19 cellular contexts compared by ENCODE assay signal in genomic region chr5:124139477-124139876, GRCh38.
"Had no signal": no experiment of that assay in that cellular context is flagged by ENCODE, and none has a peak within 500 bp of the region (broad histone marks: within the 10 kb centered on the region; RNA-seq: fewer than 3 reads in every experiment).

No MANE protein-coding gene starts in this region.

- H3K36me3 ChIP-seq: SJCRH30 had no signal

- H3K27me3 ChIP-seq: SJCRH30 had no signal

- H3K4me3 ChIP-seq: SJCRH30 had no signal

- H3K4me1 ChIP-seq: SJCRH30 had no signal

- DNase-seq: KBM-7, MV-4-11, NCI-H1048, NCI-H1105, NCI-H1417, NCI-H1436 treated with DMSO at 0.1 percent for 48 hours, NCI-H1694, NCI-H187 treated with DMSO at 0.1 percent for 48 hours, NCI-H2029 treated with DMSO at 0.1 percent for 48 hours, NCI-H2171 treated with DMSO at 0.1 percent for 48 hours, NCI-H345, NCI-H446 treated with DMSO at 0.1 percent for 48 hours, NCI-H510A treated with DMSO at 0.1 percent for 48 hours, NCI-H526 treated with DMSO at 0.1 percent for 48 hours, NCI-H774, RPMI8226, SHP77 treated with DMSO at 0.1 percent for 48 hours, SJCRH30 had no signal

- ATAC-seq: SK-N-SH treated with all-trans-retinoic acid at 6 μM for 48 hours had no signal

- H3K27ac ChIP-seq: SJCRH30 had no signal

- H3K9me3 ChIP-seq: SJCRH30 had no signal
